In genomic region chr2:120849278-120849677, GRCh38 we compare ENCODE assay signal across 8 cellular contexts.
"Had no signal": no experiment of that assay in that cellular context is flagged by ENCODE, and none has a peak within 500 bp of the region (broad histone marks: within the 10 kb centered on the region; RNA-seq: fewer than 3 reads in every experiment).

No MANE protein-coding gene starts in this region.

- H3K4me3 Mint-ChIP-seq: IgD-negative memory B cell had no signal

- DNase-seq: IMR-90, KBM-7, KG1 had no signal

- H3K4me3 ChIP-seq: K562 had no signal

- FAIRE-seq: HTR-8/SVneo, K562 had no signal

- H3K36me3 Mint-ChIP-seq: IgD-negative memory B cell had no signal

- H3K9ac ChIP-seq: KMS-11 had no signal

- H3K4me1 Mint-ChIP-seq: IgD-negative memory B cell had no signal

- H3K4me2 ChIP-seq: KMS-11 had no signal

- ATAC-seq: K562 had no signal

- H3K27ac Mint-ChIP-seq: IgD-negative memory B cell had no signal

- H3K27ac ChIP-seq: HL-60, KMS-11 had no signal
